In genomic region chr11:81634483-81634882, GRCh38 we compare ENCODE assay signal across 30 cellular contexts.
"Had no signal": no experiment of that assay in that cellular context is flagged by ENCODE, and none has a peak within 500 bp of the region (broad histone marks: within the 10 kb centered on the region; RNA-seq: fewer than 3 reads in every experiment).

No MANE protein-coding gene starts in this region.

- H3K9ac ChIP-seq: neural progenitor cell, parathyroid adenoma had no signal

- ATAC-seq: natural killer cell; psoas muscle; right cardiac atrium; sciatic nerve; stimulated activated memory B cell treated with anti-CD40 and anti-IgM and Interleukin-4, amounts not matched to agents 10 μg/mL and 1 μg/mL and 100 μg/mL, for 72 hours; stimulated activated naive CD8-positive, alpha-beta T cell treated with anti-CD3 and anti-CD28 coated beads, Interleukin-15, amount 100 ng/mL, for 72 hours; stimulated activated naive CD8-positive, alpha-beta T cell treated with anti-CD3 and anti-CD28 coated beads, Interleukin-15, Interleukin-2, amounts not matched to agents 100 U/mL and 50 U/mL, for 24 hours had no signal

- H3K4me3 Mint-ChIP-seq: natural killer cell; nephron; neural progenitor cell; stimulated activated memory B cell treated with anti-CD40 and anti-IgM and Interleukin-4, amounts not matched to agents 10 μg/mL and 1 μg/mL and 100 μg/mL, for 72 hours; stimulated activated naive CD8-positive, alpha-beta T cell treated with anti-CD3 and anti-CD28 coated beads, Interleukin-15, amount 100 ng/mL, for 72 hours had no signal

- H3K9me3 Mint-ChIP-seq: natural killer cell; neural progenitor cell; stimulated activated memory B cell treated with anti-CD40 and anti-IgM and Interleukin-4, amounts not matched to agents 10 μg/mL and 1 μg/mL and 100 μg/mL, for 72 hours; stimulated activated naive CD8-positive, alpha-beta T cell treated with anti-CD3 and anti-CD28 coated beads, Interleukin-15, amount 100 ng/mL, for 72 hours had no signal

- H3K27ac Mint-ChIP-seq: natural killer cell; nephron; neural progenitor cell; progenitor cell of endocrine pancreas; stimulated activated memory B cell treated with anti-CD40 and anti-IgM and Interleukin-4, amounts not matched to agents 10 μg/mL and 1 μg/mL and 100 μg/mL, for 72 hours; stimulated activated naive CD8-positive, alpha-beta T cell treated with anti-CD3 and anti-CD28 coated beads, Interleukin-15, amount 100 ng/mL, for 72 hours had no signal

- H3K9me3 ChIP-seq: ovary, psoas muscle, spleen, suprapubic skin, testis, tibial artery, transverse colon, upper lobe of left lung, vagina had no signal

- H3K4me3 ChIP-seq: neural progenitor cell, ovary, psoas muscle, skin epidermis, smooth muscle cell, spleen, suprapubic skin, testis, tibial artery, transverse colon, upper lobe of left lung, vagina had no signal

- H3K79me2 ChIP-seq: parathyroid adenoma had no signal

- H3K4me2 ChIP-seq: neural progenitor cell, smooth muscle cell had no signal

- H3K27ac ChIP-seq: neural progenitor cell, ovary, parathyroid adenoma, psoas muscle, skin epidermis, spleen, suprapubic skin, testis, tibial artery, transverse colon, upper lobe of left lung, vagina had no signal

- H2AFZ ChIP-seq: neural progenitor cell, parathyroid adenoma had no signal

- H3K36me3 Mint-ChIP-seq: natural killer cell; neural progenitor cell; stimulated activated memory B cell treated with anti-CD40 and anti-IgM and Interleukin-4, amounts not matched to agents 10 μg/mL and 1 μg/mL and 100 μg/mL, for 72 hours had no signal

- DNase-seq: natural killer cell; occipital lobe; ovary; posterior cingulate gyrus; psoas muscle; right cardiac atrium; spleen; stimulated activated CD4-positive, alpha-beta T cell treated with anti-CD3 and anti-CD28 coated beads, Interleukin-12 subunit alpha, Interleukin-12 subunit beta, amount 100 ng/mL, for 4 hours; stimulated activated CD4-positive, alpha-beta T cell treated with anti-CD3 and anti-CD28 coated beads, Interleukin-1b, Interleukin-23, amount 100 ng/mL, for 48 hours; stimulated activated CD4-positive, alpha-beta T cell treated with anti-CD3 and anti-CD28 coated beads, Interleukin-4, amount 100 ng/mL, for 1 hour; stimulated activated CD4-positive, alpha-beta T cell treated with anti-CD3 and anti-CD28 coated beads, Interleukin-4, amount 100 ng/mL, for 4 hours; stimulated activated CD8-positive, alpha-beta memory T cell treated with anti-CD3 and anti-CD28 coated beads, Interleukin-4, amount 100 ng/mL, for 48 hours; stimulated activated naive CD4-positive, alpha-beta T cell; stimulated activated naive CD8-positive, alpha-beta T cell treated with anti-CD3 and anti-CD28 coated beads, Interleukin-15, amount 100 ng/mL, for 72 hours; stimulated activated naive CD8-positive, alpha-beta T cell treated with anti-CD3 and anti-CD28 coated beads, Interleukin-15, Interleukin-2, amounts not matched to agents 100 U/mL and 50 U/mL, for 24 hours; substantia nigra; testis; tibial artery; transverse colon; upper lobe of left lung had no signal

- H3K27me3 Mint-ChIP-seq: progenitor cell of endocrine pancreas; stimulated activated memory B cell treated with anti-CD40 and anti-IgM and Interleukin-4, amounts not matched to agents 10 μg/mL and 1 μg/mL and 100 μg/mL, for 72 hours; stimulated activated naive CD8-positive, alpha-beta T cell treated with anti-CD3 and anti-CD28 coated beads, Interleukin-15, amount 100 ng/mL, for 72 hours had no signal

- H3K4me1 Mint-ChIP-seq: natural killer cell; nephron; stimulated activated memory B cell treated with anti-CD40 and anti-IgM and Interleukin-4, amounts not matched to agents 10 μg/mL and 1 μg/mL and 100 μg/mL, for 72 hours; stimulated activated naive CD8-positive, alpha-beta T cell treated with anti-CD3 and anti-CD28 coated beads, Interleukin-15, amount 100 ng/mL, for 72 hours had no signal

- H3K36me3 ChIP-seq: ovary, spleen, suprapubic skin, tibial artery, transverse colon, upper lobe of left lung, vagina had no signal

- H3K4me1 ChIP-seq: neural progenitor cell, parathyroid adenoma, psoas muscle, spleen, suprapubic skin, testis, tibial artery, transverse colon, upper lobe of left lung, vagina had no signal

- H3K27me3 ChIP-seq: neural progenitor cell, ovary, spleen, suprapubic skin, testis, tibial artery, transverse colon, upper lobe of left lung, vagina had no signal
